ENCODE assay signal across 19 cellular contexts in the genomic region with DNA sequence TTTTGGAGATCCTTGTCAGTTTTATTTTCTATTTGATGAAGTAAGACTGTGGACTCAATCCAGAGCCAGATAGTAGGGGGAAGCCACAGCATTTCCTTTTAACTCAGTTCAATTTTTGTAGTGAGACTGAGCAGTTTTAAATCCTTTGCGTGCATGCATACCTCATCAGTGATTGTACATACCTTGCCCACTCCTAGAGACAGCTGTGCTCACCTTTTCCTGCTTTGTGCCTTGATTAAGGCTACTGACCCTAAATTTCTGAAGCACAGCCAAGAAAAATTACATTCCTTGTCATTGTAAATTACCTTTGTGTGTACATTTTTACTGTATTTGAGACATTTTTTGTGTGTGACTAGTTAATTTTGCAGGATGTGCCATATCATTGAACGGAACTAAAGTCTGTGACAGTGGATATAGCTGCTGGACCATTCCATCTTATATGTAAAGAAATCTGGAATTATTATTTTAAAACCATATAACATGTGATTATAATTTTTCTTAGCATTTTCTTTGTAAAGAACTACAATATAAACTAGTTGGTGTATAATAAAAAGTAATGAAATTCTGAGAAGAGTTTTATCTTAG. TPM values are rescaled to one million over a fixed set of nuclear protein-coding genes. Genes with fewer than 3 reads are reported as not detected.
DNase-seq lines count a peak whose midpoint lies in the region; ATAC-seq and TF ChIP-seq lines count a peak whose summit lies in the region.
"Had no signal": no experiment of that assay in that cellular context is flagged by ENCODE, and none has a peak within 500 bp of the region (broad histone marks: within the 10 kb centered on the region; RNA-seq: fewer than 3 reads in every experiment).

No MANE protein-coding gene starts in this region.

- intact Hi-C loops in Caco-2 (cut with micrococcal nuclease; ENCODE audit: unreplicated experiment) (no loop called here), OCI-LY7 (cut with micrococcal nuclease; ENCODE audit: unreplicated experiment) (no loop called here)

- TSS peak; percentile 28 for BruUV-seq in Caco-2 (replicated peaks; lab: Mats Ljungman, UMichigan)
- BruUV-seq in OCI-LY7 (replicated peaks; lab: Mats Ljungman, UMichigan), result TSS peak; percentile 33

- no peak overlapping the region for H4K91ac ChIP-seq in trophoblast cell (ENCODE audit: low read depth, low read length)

- no peaks in the 10 kb centered on the region for H3K79me2 ChIP-seq in OCI-LY7 (ENCODE audit: insufficient read depth, low read depth, low read length)
- H3K79me2 ChIP-seq in trophoblast cell (ENCODE audit: control insufficient read depth, insufficient read depth, low read length, poor library complexity), result no peaks in the 10 kb centered on the region

- H2BK120ac ChIP-seq in trophoblast cell (ENCODE audit: insufficient read depth, low read length, poor library complexity), result no peak overlapping the region

- H3K36me3 Mint-ChIP-seq in Caco-2 (ENCODE audit: insufficient read depth, unreplicated experiment) (peaks cover 69% of the 10 kb centered on the region), T-cell (peaks cover 39% of the 10 kb centered on the region)

- H3K27ac Mint-ChIP-seq in Caco-2 (ENCODE audit: unreplicated experiment) (peak overlapping the region; percentile 61), T-cell (no peak overlapping the region)

- no peak overlapping the region for H3K27ac ChIP-seq in OCI-LY7 (ENCODE audit: low read depth, low read length, poor library complexity, severe bottlenecking)
- peak overlapping the region; percentile 69 for H3K27ac ChIP-seq in trophoblast cell (ENCODE audit: low read depth, low read length)
- H3K27ac ChIP-seq: esophagus muscularis mucosa had no signal

- H3K79me1 ChIP-seq in trophoblast cell (ENCODE audit: low read length), result no peaks in the 10 kb centered on the region

- POLR2A ChIA-PET in Caco-2 (lab: Charles Lee), result interaction anchor here (0.7 kb wide), 1 partner anchor 18 kb away, joined by 5 read pairs; the partner anchor contains the start of gene DIMT1
- POLR2A ChIA-PET in OCI-LY7 (lab: Charles Lee), result interaction anchor here (3.5 kb wide), 1 partner anchor 18 kb away, joined by 31 read pairs; the partner anchor contains the start of gene DIMT1
- POLR2A ChIA-PET in T-cell (lab: Charles Lee), result no interaction called here

- DNase-seq in Caco-2, result no peak
- DNase-seq in OCI-LY7 (ENCODE audit: low spot score), result no peak
- peak; percentile 34 for DNase-seq in choroid plexus epithelial cell (ENCODE audit: low read depth)
- DNase-seq in trophoblast cell, result peak; percentile 57 to 86
- no peak for DNase-seq in anterior cingulate cortex (lab: John Stamatoyannopoulos, UW)
- no peak for DNase-seq in T-cell
- no peak for DNase-seq in NCI-H2107 (lab: John Stamatoyannopoulos, UW)
- DNase-seq: activated gamma-delta T cell treated with Interleukin-2 at 50 U/mL for 16 hours; BE2C; cortex of kidney; DMS153; heart left ventricle; islet precursor cell; NCI-H146; NCI-H446 treated with DMSO at 0.1 percent for 48 hours; stimulated activated CD4-positive, alpha-beta T cell treated with anti-CD3 and anti-CD28 coated beads, Interleukin-4, amount 100 ng/mL, for 24 hours; stimulated activated CD8-positive, alpha-beta memory T cell treated with anti-CD3 and anti-CD28 coated beads, Interleukin-4, amount 100 ng/mL, for 48 hours; testis had no signal

- ATAC-seq in T-cell (replicated peaks in 1 of 4), result no peak

- H3K27me3 Mint-ChIP-seq in Caco-2 (ENCODE audit: insufficient read depth, unreplicated experiment), result no peaks in the 10 kb centered on the region
- H3K27me3 Mint-ChIP-seq in T-cell, result no peaks in the 10 kb centered on the region

- no peak overlapping the region for H3K4me3 ChIP-seq in Caco-2 (ENCODE audit: low read depth, low read length)
- H3K4me3 ChIP-seq in OCI-LY7 (ENCODE audit: low read depth, low read length, poor library complexity, severe bottlenecking), result no peak overlapping the region
- no peak overlapping the region for H3K4me3 ChIP-seq in choroid plexus epithelial cell (ENCODE audit: low read depth, low read length)
- no peak overlapping the region for H3K4me3 ChIP-seq in trophoblast cell (ENCODE audit: low read depth, low read length)
- H3K4me3 ChIP-seq: esophagus muscularis mucosa, heart left ventricle, testis had no signal

- no peak for TF ChIP-seq CTCF in Caco-2 (IDR thresholded peaks at IDR 0.05; ENCODE audit: insufficient read depth in 1 of 2, low read depth in 1 of 2, low read length in 1 of 2, severe bottlenecking in 1 of 2, unreplicated experiment in 1 of 2)
- TF ChIP-seq CTCF in OCI-LY7 (conservative IDR thresholded peaks at IDR 0.05; ENCODE audit: low read length), result no peak
- TF ChIP-seq CTCF in choroid plexus epithelial cell (conservative IDR thresholded peaks at IDR 0.05; ENCODE audit: low read depth, low read length), result no peak

- H4K12ac ChIP-seq in trophoblast cell (ENCODE audit: low read depth, low read length), result no peak overlapping the region

- no peaks in the 10 kb centered on the region for H4K20me1 ChIP-seq in OCI-LY7 (ENCODE audit: insufficient read depth, low read length)

- no peaks in the 10 kb centered on the region for H3K4me1 Mint-ChIP-seq in Caco-2 (ENCODE audit: low read depth, unreplicated experiment)
- H3K4me1 Mint-ChIP-seq in T-cell, result peaks cover 0 to 4% (median 2%) of the 10 kb centered on the region in 3 donors

- no peak overlapping the region for H2BK5ac ChIP-seq in trophoblast cell (ENCODE audit: low read depth, low read length, poor library complexity)

- no peaks in the 10 kb centered on the region for H3K9me2 ChIP-seq in OCI-LY7 (ENCODE audit: insufficient read depth, low read length)

- H3K23ac ChIP-seq in trophoblast cell (ENCODE audit: low read length), result no peak overlapping the region

- no peaks in the 10 kb centered on the region for H3K9me3 ChIP-seq in Caco-2
- H3K9me3 ChIP-seq in OCI-LY7 (ENCODE audit: low read length), result no peaks in the 10 kb centered on the region
- H3K9me3 ChIP-seq in trophoblast cell (ENCODE audit: insufficient read depth, low read depth, low read length), result no peaks in the 10 kb centered on the region
- H3K9me3 ChIP-seq: BE2C, esophagus muscularis mucosa, heart left ventricle, testis had no signal

- H2BK12ac ChIP-seq in trophoblast cell (ENCODE audit: low read length), result no peak overlapping the region

- CTCF ChIA-PET in Caco-2 (lab: Charles Lee), result no interaction called here
- CTCF ChIA-PET in OCI-LY7 (lab: Charles Lee; ENCODE audit: unreplicated experiment), result no interaction called here
- CTCF ChIA-PET in T-cell (lab: Charles Lee), result no interaction called here

- no peak overlapping the region for H3K9ac ChIP-seq in trophoblast cell (ENCODE audit: low read length)

- H3K18ac ChIP-seq in trophoblast cell (ENCODE audit: low read length), result no peak overlapping the region

- H3K27me3 ChIP-seq in Caco-2 (replicated peaks; ENCODE audit: control insufficient read depth, insufficient read depth, low read length) (no peaks in the 10 kb centered on the region), trophoblast cell (ENCODE audit: insufficient read depth, low read length) (no peaks in the 10 kb centered on the region)
- H3K27me3 ChIP-seq: BE2C, esophagus muscularis mucosa, heart left ventricle, testis had no signal

- H2AK5ac ChIP-seq in trophoblast cell (ENCODE audit: low read length), result no peak overlapping the region

- H3K4ac ChIP-seq in trophoblast cell (ENCODE audit: low read depth, low read length), result no peak overlapping the region

- no peak overlapping the region for H3K14ac ChIP-seq in trophoblast cell (ENCODE audit: low read length)

- no peak overlapping the region for H2AFZ ChIP-seq in OCI-LY7 (ENCODE audit: low read length)
- no peak overlapping the region for H2AFZ ChIP-seq in trophoblast cell (ENCODE audit: insufficient read depth, low read length, poor library complexity)

- peaks cover 5% of the 10 kb centered on the region for H3K36me3 ChIP-seq in Caco-2 (ENCODE audit: control insufficient read depth, insufficient read depth, low read length)
- peaks cover 97% of the 10 kb centered on the region for H3K36me3 ChIP-seq in OCI-LY7 (ENCODE audit: insufficient read depth, low read length)
- peaks cover 17% of the 10 kb centered on the region in 2 experiments for H3K36me3 ChIP-seq in trophoblast cell (ENCODE audit: control insufficient read depth in 1 of 2, insufficient read depth in 2 of 2, low read length in 2 of 2)

- H3K4me3 Mint-ChIP-seq in Caco-2 (ENCODE audit: unreplicated experiment) (no peak overlapping the region), T-cell (no peak overlapping the region)

- no CpG with 5 or more reads among the region's 2 CpGs for WGBS in trophoblast cell (ENCODE audit: extremely low coverage, insufficient coverage, insufficient read length)

- H3K4me2 ChIP-seq in OCI-LY7 (ENCODE audit: low read length), result no peak overlapping the region
- no peak overlapping the region for H3K4me2 ChIP-seq in trophoblast cell (ENCODE audit: low read length)

- no peak overlapping the region for H4K8ac ChIP-seq in trophoblast cell (ENCODE audit: low read depth, low read length)

- H3K4me1 ChIP-seq in Caco-2 (0 out of 2 replicates have a peak, but pooled peaks cover 7% of the 10 kb centered on the region), OCI-LY7 (ENCODE audit: insufficient read depth, low read length, poor library complexity, severe bottlenecking) (no peaks in the 10 kb centered on the region), trophoblast cell (ENCODE audit: control insufficient read depth in 1 of 2, insufficient read depth in 2 of 2, low read length in 2 of 2) (peaks cover 0 to 4% of the 10 kb centered on the region in 2 experiments)
- H3K4me1 ChIP-seq: BE2C, testis had no signal

- no peaks in the 10 kb centered on the region for H3K9me3 Mint-ChIP-seq in Caco-2 (ENCODE audit: unreplicated experiment)
- no peaks in the 10 kb centered on the region for H3K9me3 Mint-ChIP-seq in T-cell

RNA-seq across cellular contexts. Expression of gene DIMT1, which starts 17.8 kb away (rescaled TPM):
- 31.8 and 33.4 TPM in 2 replicates for total RNA-seq in Caco-2 (2022)
- 19.6 and 46.4 TPM in 2 replicates for total RNA-seq in OCI-LY7 (2014; rRNA removed; shearing (Covaris generic))
- total RNA-seq in OCI-LY7 (2022), result 27.8 and 30.1 TPM in 2 replicates
- 19.5 and 19.7 TPM in 2 replicates for polyA plus RNA-seq in trophoblast cell (2013)
- 10 to 100 TPM; 18.5 to 27.5 (median 25.4) TPM for total RNA-seq in T-cell

RNA-seq across cellular contexts. Expression of gene IPO11, which starts 26.7 kb away (rescaled TPM):
- total RNA-seq in Caco-2 (2022) (50.5 and 54.1 TPM in 2 replicates), OCI-LY7 (2022) (44.6 and 59.9 TPM in 2 replicates), T-cell (10 to 100 TPM; 17.4 to 25.7 (median 24.7) TPM)
- 26.1 and 27.7 TPM in 2 replicates for total RNA-seq in OCI-LY7 (2014; rRNA removed; shearing (Covaris generic))
- polyA plus RNA-seq in trophoblast cell (2013), result 16.6 and 19.9 TPM in 2 replicates

Comparison
In these comparisons a context has a peak if more than half of its experiments do, and no peak if none do; other contexts are left out.
1. DNase-seq: peak in choroid plexus epithelial cell (single experiment) and trophoblast cell (2 of 2); none in Caco-2 (0 of 2), OCI-LY7 (single experiment), anterior cingulate cortex (0 of 58), T-cell (0 of 34) and NCI-H2107 (single experiment).
2. POLR2A ChIA-PET loops: an anchor here in Caco-2 (0.7 kb wide) and OCI-LY7 (3.5 kb wide); none called in T-cell.